ENCODE assay signal across 1 cellular context in genomic region chr14:20468773-20469241, GRCh38.
TF ChIP-seq lines count a peak whose summit lies in the region.

No MANE protein-coding gene starts in this region.

TF ChIP-seq in GM23338, 12 proteins besides CTCF, POLR2A, EP300 and RAD21 (continued from another document):
- no peak for TF ChIP-seq ZNF462 (CRISPR knock-in tag; IDR thresholded peaks at IDR 0.05)
- TF ChIP-seq STAT1 (IDR thresholded peaks at IDR 0.05; ENCODE audit: unreplicated experiment): no peak
- TF ChIP-seq REST (IDR thresholded peaks at IDR 0.05; ENCODE audit: unreplicated experiment): no peak
- TF ChIP-seq EZH2 (IDR thresholded peaks at IDR 0.05; ENCODE audit: low read depth, unreplicated experiment): no peak
